In genomic region chr7:149854611-149855367, GRCh38 we compare ENCODE assay signal across 8 cellular contexts. TPM values are rescaled to one million over a fixed set of nuclear protein-coding genes. Genes with fewer than 3 reads are reported as not detected.
DNase-seq lines count a peak whose midpoint lies in the region; ATAC-seq and TF ChIP-seq lines count a peak whose summit lies in the region.

No MANE protein-coding gene starts in this region.

- ATAC-seq in Right ventricle myocardium inferior, result peak; percentile 81

- dilution Hi-C loops in mammary epithelial cell (cut with HindIII; ENCODE audit: low sequenced_read_pairs), result no loop called here

- H4K91ac ChIP-seq in mesenchymal stem cell (ENCODE audit: low read length), result no peak overlapping the region

- no peaks in the 10 kb centered on the region for H3K79me2 ChIP-seq in mammary epithelial cell (ENCODE audit: insufficient read depth, low read length)

- H3K4me1 ChIP-seq in mammary epithelial cell (ENCODE audit: insufficient read depth, low read length) (peaks cover 10% of the 10 kb centered on the region), mesenchymal stem cell (ENCODE audit: control insufficient read depth, insufficient read depth, low read depth, low read length) (peaks cover 16% of the 10 kb centered on the region), vagina (peaks cover 16% of the 10 kb centered on the region)

- DNase-seq in Right ventricle myocardium inferior (ENCODE audit: missing footprints), result no peak
- no peak for DNase-seq in cardiac septum (ENCODE audit: low spot score)
- DNase-seq in NCI-H510A (lab: John Stamatoyannopoulos, UW), result peak; percentile 74
- DNase-seq in mammary epithelial cell, result peak; percentile 31
- DNase-seq in mesenchymal stem cell, result peak; percentile 22
- no peak for DNase-seq in lower leg skin (ENCODE audit: low spot score in 2 of 2)
- no peak for DNase-seq in vagina (ENCODE audit: extremely low spot score in 2 of 2)
- DNase-seq in superior temporal gyrus (ENCODE audit: extremely low spot score), result no peak

- H3K27me3 ChIP-seq in mammary epithelial cell (ENCODE audit: insufficient read depth, low read length) (no peaks in the 10 kb centered on the region), mesenchymal stem cell (ENCODE audit: control insufficient read depth in 1 of 2, insufficient read depth in 1 of 2, low read length in 2 of 2) (no peaks in the 10 kb centered on the region), vagina (no peaks in the 10 kb centered on the region)

- H3K9ac ChIP-seq in mammary epithelial cell (ENCODE audit: insufficient read depth, low read length) (no peak overlapping the region), mesenchymal stem cell (ENCODE audit: low read length) (no peak overlapping the region)

- peak overlapping the region in 1 of 2 experiments; percentile 74 for H3K23ac ChIP-seq in mesenchymal stem cell (ENCODE audit: low read length in 2 of 2)

- peaks cover 1% of the 10 kb centered on the region for H3K79me1 ChIP-seq in mesenchymal stem cell (replicated peaks; ENCODE audit: low read length, poor library complexity, severe bottlenecking)

- peak overlapping the region; percentile 53 for H2BK5ac ChIP-seq in mesenchymal stem cell (ENCODE audit: low read depth, low read length, poor library complexity, severe bottlenecking)

- H4K8ac ChIP-seq in mesenchymal stem cell (ENCODE audit: low read length), result peak overlapping the region; percentile 12

- CTCF ChIA-PET in mammary epithelial cell (lab: Charles Lee; ENCODE audit: low non-redundant PET), result no interaction called here

- H4K20me1 ChIP-seq in mammary epithelial cell (ENCODE audit: insufficient read depth, low read length), result no peaks in the 10 kb centered on the region

- no peak overlapping the region for H2BK15ac ChIP-seq in mesenchymal stem cell (ENCODE audit: low read depth, poor library complexity, severe bottlenecking)

- WGBS in mammary epithelial cell (ENCODE audit: low coverage, missing lambda C conversion rate), result 31% methylated on average over 13 of the region's 13 CpGs
- 25% methylated on average over 10 of the region's 13 CpGs for WGBS in mesenchymal stem cell
- 34 to 44% methylated on average over 13 of the region's 13 CpGs for WGBS in lower leg skin, 2 donors

- intact Hi-C loops in Right ventricle myocardium inferior (cut with DNase I), result no loop called here
- intact Hi-C loops in cardiac septum (cut with DNase I), result no loop called here
- intact Hi-C loops in mammary epithelial cell (cut with micrococcal nuclease), result no loop called here
- intact Hi-C loops in lower leg skin (cut with DNase I; ENCODE audit: low total_unique reads), result no loop called here
- intact Hi-C loops in vagina (cut with DNase I), result no loop called here

- H3K9me3 ChIP-seq in mammary epithelial cell (replicated peaks; ENCODE audit: insufficient read depth, low read length) (no peaks in the 10 kb centered on the region), mesenchymal stem cell (ENCODE audit: control insufficient read depth, low read length) (no peaks in the 10 kb centered on the region), vagina (no peaks in the 10 kb centered on the region)

- no TSS peak for BruUV-seq in mammary epithelial cell (replicated peaks; lab: Mats Ljungman, UMichigan)

- peak overlapping the region; percentile 52 for H2AFZ ChIP-seq in mammary epithelial cell (ENCODE audit: low read depth, low read length)
- no peak overlapping the region for H2AFZ ChIP-seq in mesenchymal stem cell (ENCODE audit: low read depth, low read length)

- TF ChIP-seq POLR2A in lower leg skin (IDR thresholded peaks at IDR 0.05) (no peak), vagina (IDR thresholded peaks at IDR 0.05) (no peak)

- peak overlapping the region in 1 of 2 experiments; percentile 75 for H3K4ac ChIP-seq in mesenchymal stem cell (ENCODE audit: low read depth in 1 of 2, low read length in 2 of 2)

- no peak overlapping the region for H2BK120ac ChIP-seq in mesenchymal stem cell (ENCODE audit: low read depth, low read length)

- H2BK12ac ChIP-seq in mesenchymal stem cell (ENCODE audit: low read length in 2 of 2), result no peak overlapping the region

- H3K27ac ChIP-seq in mammary epithelial cell (ENCODE audit: insufficient read depth, low read depth, low read length) (no peak overlapping the region), mesenchymal stem cell (ENCODE audit: low read length, poor library complexity, severe bottlenecking) (peak overlapping the region; percentile 91), vagina (no peak overlapping the region)

- no peak overlapping the region for H3K4me3 ChIP-seq in mammary epithelial cell (replicated peaks in 1 of 3; ENCODE audit: insufficient read depth in 1 of 3, low read depth in 2 of 3, low read length in 3 of 3)
- peak overlapping the region in 1 of 2 experiments; percentile 27 for H3K4me3 ChIP-seq in mesenchymal stem cell (ENCODE audit: insufficient read depth in 1 of 2, low read depth in 1 of 2, low read length in 2 of 2)
- H3K4me3 ChIP-seq in lower leg skin (ENCODE audit: low read depth, poor library complexity, severe bottlenecking), result no peak overlapping the region
- H3K4me3 ChIP-seq in vagina, result no peak overlapping the region

- TF ChIP-seq CTCF in mammary epithelial cell (conservative IDR thresholded peaks at IDR 0.05 in 1 of 2, IDR thresholded peaks at IDR 0.05 in 1 of 2; ENCODE audit: extremely low read depth in 1 of 2, insufficient read depth in 1 of 2, low read depth in 1 of 2, low read length in 2 of 2), result no peak
- TF ChIP-seq CTCF in lower leg skin (IDR thresholded peaks at IDR 0.05), result no peak
- no peak for TF ChIP-seq CTCF in vagina (IDR thresholded peaks at IDR 0.05)

- H3K18ac ChIP-seq in mesenchymal stem cell (ENCODE audit: low read depth in 1 of 2, low read length in 2 of 2), result peak overlapping the region in 1 of 2 experiments; percentile 46

- no peak overlapping the region for H2AK5ac ChIP-seq in mesenchymal stem cell (ENCODE audit: low read length, severe bottlenecking)

- no peaks in the 10 kb centered on the region for H3K36me3 ChIP-seq in mammary epithelial cell (ENCODE audit: insufficient read depth, low read length)
- H3K36me3 ChIP-seq in mesenchymal stem cell (ENCODE audit: control insufficient read depth in 1 of 2, insufficient read depth in 2 of 2, low read depth in 1 of 2, low read length in 2 of 2), result peaks cover 14 to 19% of the 10 kb centered on the region in 2 experiments
- H3K36me3 ChIP-seq in vagina, result peaks cover 0 to 4% of the 10 kb centered on the region in 2 donors

- H3K4me2 ChIP-seq in mammary epithelial cell (ENCODE audit: insufficient read depth, low read depth, low read length) (peak overlapping the region; percentile 7), mesenchymal stem cell (ENCODE audit: low read length, poor library complexity, severe bottlenecking) (peak overlapping the region; percentile 70)

- peak overlapping the region in 1 of 2 experiments; percentile 84 for H3K14ac ChIP-seq in mesenchymal stem cell (ENCODE audit: low read length in 2 of 2)

- in situ Hi-C loops in mammary epithelial cell (cut with MboI; ENCODE audit: low sequenced_read_pairs in 2 of 2), result no loop called here

RNA-seq across cellular contexts. Expression of gene ZNF862, which starts 16.6 kb away (rescaled TPM):
- 10.1 TPM for total RNA-seq in Right ventricle myocardium inferior
- total RNA-seq in cardiac septum, result 12.8 TPM
- 10 to 100 TPM in 1 of 2 donors, 1 to 10 TPM in 1; 9.7 to 10.5 TPM for total RNA-seq in mammary epithelial cell
- 4.6 TPM for polyA plus RNA-seq in mammary epithelial cell
- 1.2 TPM for polyA minus RNA-seq in mammary epithelial cell
- 4.8 TPM for polyA plus RNA-seq in mesenchymal stem cell (2013, experiment 1 of 2)
- 3.6 TPM for polyA plus RNA-seq in mesenchymal stem cell (2013, experiment 2 of 2)
- 10 to 100 TPM; 12.8 to 34.3 (median 22.3) TPM for total RNA-seq in lower leg skin
- 21.1 TPM for total RNA-seq in vagina

RNA-seq across cellular contexts. Expression of gene ATP6V0E2, which starts 19.0 kb away (rescaled TPM):
- 125 TPM for total RNA-seq in Right ventricle myocardium inferior
- 80.2 TPM for total RNA-seq in cardiac septum
- 10 to 100 TPM in 1 of 2 donors, 1 to 10 TPM in 1; 4.4 to 12.5 TPM for total RNA-seq in mammary epithelial cell
- polyA plus RNA-seq in mammary epithelial cell, result 3.0 TPM
- 11.3 TPM for polyA minus RNA-seq in mammary epithelial cell
- 18.3 TPM for polyA plus RNA-seq in mesenchymal stem cell (2013, experiment 1 of 2)
- 19.6 TPM for polyA plus RNA-seq in mesenchymal stem cell (2013, experiment 2 of 2)
- total RNA-seq in lower leg skin, result 10 to 100 TPM in 3 of 4 donors, 1 to 10 TPM in 1; 9.3 to 33.6 (median 20.6) TPM
- 13.3 TPM for total RNA-seq in vagina

Comparison
In these comparisons a context has a peak if more than half of its experiments do, and no peak if none do; other contexts are left out.
1. DNase-seq: peak in NCI-H510A (single experiment), mammary epithelial cell (single experiment) and mesenchymal stem cell (single experiment); none in Right ventricle myocardium inferior (single experiment), cardiac septum (single experiment), lower leg skin (0 of 2), vagina (0 of 2) and superior temporal gyrus (single experiment).